8 cellular contexts compared by ENCODE assay signal in the genomic region with DNA sequence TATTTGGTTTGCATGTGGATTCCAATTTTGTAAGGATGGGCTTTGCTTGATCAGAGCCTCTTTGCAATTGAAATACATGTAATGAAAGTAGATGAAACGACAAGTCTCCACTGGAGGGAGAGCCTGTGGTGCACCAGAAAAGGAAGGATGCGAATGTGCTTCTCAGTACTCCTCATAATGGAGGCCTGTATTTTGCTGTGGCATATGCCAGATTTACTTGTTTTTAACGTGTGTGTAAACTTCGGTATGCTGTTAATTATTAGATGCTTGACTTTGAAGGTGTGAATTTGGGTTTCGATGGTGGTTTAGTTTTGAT. TPM values are rescaled to one million over a fixed set of nuclear protein-coding genes. Genes with fewer than 3 reads are reported as not detected.
A peak's percentile ranks its signal among the peaks of the same experiment; 100 is the strongest.
DNase-seq lines count a peak whose midpoint lies in the region; ATAC-seq and TF ChIP-seq lines count a peak whose summit lies in the region.

No MANE protein-coding gene starts in this region.

- H3K27ac Mint-ChIP-seq in activated T-helper 2 cell treated with anti-CD3 and anti-CD28 coated beads, Interferon-gamma antibody, Interleukin-2, Interleukin-4, amounts not matched to agents 10 μg/mL and 5 μg/mL and 100 μg/mL, durations not matched to agents 14 hours and 24 hours and 36 hours: peak overlapping the region; percentile 13

- CTCF ChIA-PET in AG04450 (lab: Charles Lee): interaction anchor here (0.6 to 1.1 kb wide), 3 partner anchors 54 to 295 kb away, joined by 3 to 5 read pairs (median 3); no protein-coding TSS in a partner anchor

- WGBS in spleen, 5 donors: 23 to 47% (median 41%) methylated on average over 5 of the region's 5 CpGs

- POLR2A ChIA-PET in AG04450 (lab: Yijun Ruan, JAX): no interaction called here

- H3K36me3 ChIP-seq in Loucy (ENCODE audit: insufficient read depth, low read length) (no peaks in the 10 kb centered on the region), spleen (peaks cover 0 to 10% (median under 1%) of the 10 kb centered on the region in 6 donors)

- H3K79me2 ChIP-seq in Loucy (ENCODE audit: insufficient read depth, low read length): peaks cover 75% of the 10 kb centered on the region

- H4K20me1 ChIP-seq in Loucy (ENCODE audit: insufficient read depth, low read length, poor library complexity, severe bottlenecking): peaks cover 59% of the 10 kb centered on the region

- H3K27ac ChIP-seq in AG04450 (ENCODE audit: low read depth, low read length): no peak overlapping the region
- H3K27ac ChIP-seq in spleen: peak overlapping the region in 5 of 8 donors; percentile 6 to 97 (median 96)

- no peaks in the 10 kb centered on the region for H3K9me3 Mint-ChIP-seq in activated T-helper 2 cell treated with anti-CD3 and anti-CD28 coated beads, Interferon-gamma antibody, Interleukin-2, Interleukin-4, amounts not matched to agents 10 μg/mL and 5 μg/mL and 100 μg/mL, durations not matched to agents 14 hours and 24 hours and 36 hours

- peak overlapping the region; percentile 97 for H3K4me2 ChIP-seq in Loucy (ENCODE audit: low read depth, low read length, poor library complexity, severe bottlenecking)

- no peak overlapping the region for H2AFZ ChIP-seq in Loucy (ENCODE audit: low read length)

- H3K9me3 ChIP-seq in AG04450 (ENCODE audit: control insufficient read depth, insufficient read depth, low read length): no peaks in the 10 kb centered on the region
- no peaks in the 10 kb centered on the region for H3K9me3 ChIP-seq in Loucy (ENCODE audit: insufficient read depth, low read depth, low read length)
- H3K9me3 ChIP-seq in spleen: no peaks in the 10 kb centered on the region

- intact Hi-C loops in activated T-helper 2 cell treated with anti-CD3 and anti-CD28 coated beads, Interferon-gamma antibody, Interleukin-2, Interleukin-4, amounts not matched to agents 10 μg/mL and 5 μg/mL and 100 μg/mL, durations not matched to agents 14 hours and 24 hours and 36 hours (cut with micrococcal nuclease): loop anchor here (1.0 to 5.0 kb wide), 4 partner anchors 47 to 291 kb away; no protein-coding TSS in a partner anchor
- intact Hi-C loops in spleen (cut with DNase I; ENCODE audit: low total_unique reads): loop anchor here (10.0 kb wide), 1 partner anchor 217 kb away; no protein-coding TSS in a partner anchor

- H3K4me3 Mint-ChIP-seq in activated T-helper 2 cell treated with anti-CD3 and anti-CD28 coated beads, Interferon-gamma antibody, Interleukin-2, Interleukin-4, amounts not matched to agents 10 μg/mL and 5 μg/mL and 100 μg/mL, durations not matched to agents 14 hours and 24 hours and 36 hours (ENCODE audit: low read depth): peak overlapping the region; percentile 96

- H3K36me3 Mint-ChIP-seq in activated T-helper 2 cell treated with anti-CD3 and anti-CD28 coated beads, Interferon-gamma antibody, Interleukin-2, Interleukin-4, amounts not matched to agents 10 μg/mL and 5 μg/mL and 100 μg/mL, durations not matched to agents 14 hours and 24 hours and 36 hours (ENCODE audit: low read depth): peaks cover 42% of the 10 kb centered on the region

- H3F3A ChIP-seq in Loucy (ENCODE audit: low read depth): 0 out of 2 replicates have a peak, but pooled peaks cover 3% of the 10 kb centered on the region

- no peak for ATAC-seq in HG02763 (IDR thresholded peaks at IDR 0.05; ENCODE audit: unreplicated experiment)

- no peaks in the 10 kb centered on the region for H3K9me2 ChIP-seq in Loucy (replicated peaks; ENCODE audit: low read depth, low read length)

- no peak for TF ChIP-seq POLR2A in spleen (IDR thresholded peaks at IDR 0.05)

- H3K9ac ChIP-seq in Loucy (ENCODE audit: low read depth, low read length, poor library complexity, severe bottlenecking): peak overlapping the region; percentile 90

- H3K4me3 ChIP-seq in AG04450 (ENCODE audit: low read depth, low read length): peak overlapping the region; percentile 80
- peak overlapping the region; percentile 82 for H3K4me3 ChIP-seq in Loucy (ENCODE audit: low read length, poor library complexity, severe bottlenecking)
- H3K4me3 ChIP-seq in spleen: peak overlapping the region in 7 of 8 donors; percentile 85 to 99 (median 91)

- H3K4me1 ChIP-seq in Loucy (ENCODE audit: insufficient read depth, low read length, poor library complexity, severe bottlenecking): peaks cover 64% of the 10 kb centered on the region
- H3K4me1 ChIP-seq in spleen: peaks cover 21 to 87% (median 54%) of the 10 kb centered on the region in 6 donors

- peaks cover 55% of the 10 kb centered on the region for H3K4me1 Mint-ChIP-seq in activated T-helper 2 cell treated with anti-CD3 and anti-CD28 coated beads, Interferon-gamma antibody, Interleukin-2, Interleukin-4, amounts not matched to agents 10 μg/mL and 5 μg/mL and 100 μg/mL, durations not matched to agents 14 hours and 24 hours and 36 hours (ENCODE audit: low read depth)

- H3K27me3 ChIP-seq in AG04450 (ENCODE audit: control insufficient read depth, insufficient read depth, low read length) (no peaks in the 10 kb centered on the region), Loucy (ENCODE audit: insufficient read depth, low read length, poor library complexity, severe bottlenecking) (no peaks in the 10 kb centered on the region), spleen (replicated peaks in 1 of 7) (no peaks in the 10 kb centered on the region)

- DNase-seq in AG04450 (ENCODE audit: low read depth, low spot score) (no peak), GM10266 (ENCODE audit: extremely low spot score) (peak; percentile 56), globus pallidus (ENCODE audit: low spot score) (peak; percentile 45), spleen (no peak), iPS-NIHi7 (ENCODE audit: extremely low spot score) (no peak)
- DNase-seq in activated T-helper 2 cell treated with anti-CD3 and anti-CD28 coated beads, Interferon-gamma antibody, Interleukin-2, Interleukin-4, amounts not matched to agents 10 μg/mL and 5 μg/mL and 100 μg/mL, durations not matched to agents 14 hours and 24 hours and 36 hours (ENCODE audit: low spot score): no peak

- H3K27me3 Mint-ChIP-seq in activated T-helper 2 cell treated with anti-CD3 and anti-CD28 coated beads, Interferon-gamma antibody, Interleukin-2, Interleukin-4, amounts not matched to agents 10 μg/mL and 5 μg/mL and 100 μg/mL, durations not matched to agents 14 hours and 24 hours and 36 hours (ENCODE audit: low read depth): peaks cover 4% of the 10 kb centered on the region

- TF ChIP-seq CTCF in AG04450 (IDR thresholded peaks at IDR 0.05; ENCODE audit: low read depth, low read length) (peak; percentile 57), GM10266 (IDR thresholded peaks at IDR 0.05; ENCODE audit: control insufficient read depth, insufficient read depth, low read depth, missing control alignments) (no peak), Loucy (conservative IDR thresholded peaks at IDR 0.05; ENCODE audit: low read length) (peak; percentile 59), spleen (IDR thresholded peaks at IDR 0.05 in 8 of 11, conservative IDR thresholded peaks at IDR 0.05 in 3 of 11) (peak in 3 of 11 experiments; percentile 20 to 28 (median 26))

RNA-seq across cellular contexts. Expression of a gene that starts 2.8 kb away (rescaled TPM):
- polyA plus RNA-seq in AG04450 (2011; rRNA removed) (15.3 and 17.9 TPM in 2 replicates), spleen (1 to 10 TPM; 5.0 to 7.3 (median 5.1) TPM)
- polyA minus RNA-seq in AG04450 (2011; rRNA and poly(A)+ RNA removed): 40.7 and 65.9 TPM in 2 replicates
- total RNA-seq in activated T-helper 2 cell treated with anti-CD3 and anti-CD28 coated beads, Interferon-gamma antibody, Interleukin-2, Interleukin-4, amounts not matched to agents 10 μg/mL and 5 μg/mL and 100 μg/mL, durations not matched to agents 14 hours and 24 hours and 36 hours: 19.7 and 20.6 TPM in 2 replicates
- total RNA-seq in spleen: 10 to 100 TPM; 27.4 to 42.8 (median 38.7) TPM

Comparison
In these comparisons a context has a peak if more than half of its experiments do, and no peak if none do; other contexts are left out.
1. DNase-seq: peak in GM10266 (single experiment) and globus pallidus (single experiment); none in AG04450 (single experiment), activated T-helper 2 cell treated with anti-CD3 and anti-CD28 coated beads, Interferon-gamma antibody, Interleukin-2, Interleukin-4, amounts not matched to agents 10 μg/mL and 5 μg/mL and 100 μg/mL, durations not matched to agents 14 hours and 24 hours and 36 hours (single experiment), spleen (single experiment) and iPS-NIHi7 (single experiment).
2. Peak in every context shown above with its lines, with median percentiles within 50 percentile points of each other: H3K4me3 ChIP-seq.